ENCODE assay signal across 14 cellular contexts in genomic region chr13:46382224-46382623, GRCh38. TPM values are rescaled to one million over a fixed set of nuclear protein-coding genes. Genes with fewer than 3 reads are reported as not detected.
DNase-seq lines count a peak whose midpoint lies in the region; ATAC-seq, FAIRE-seq and TF ChIP-seq lines count a peak whose summit lies in the region.
"Had no signal": no experiment of that assay in that cellular context is flagged by ENCODE, and none has a peak within 500 bp of the region (broad histone marks: within the 10 kb centered on the region; RNA-seq: fewer than 3 reads in every experiment).

No MANE protein-coding gene starts in this region.

- DNase-seq in T-helper 17 cell = no peak
- DNase-seq in C1 segment of cervical spinal cord (lab: John Stamatoyannopoulos, UW) = no peak
- DNase-seq in H9 = no peak
- no peak for DNase-seq in T-cell
- DNase-seq in pancreas = no peak
- DNase-seq: activated CD8-positive, alpha-beta memory T cell treated with anti-CD3 and anti-CD28 coated beads, Interleukin-2, amount 50 U/mL, for 4 hours; NCI-H1436 treated with DMSO at 0.1 percent for 48 hours; SHP77 treated with DMSO at 0.1 percent for 48 hours; tibial artery had no signal

- no peak overlapping the region for H3K23ac ChIP-seq in H9 (ENCODE audit: insufficient read length, low read depth, low read length)

- ATAC-seq in GM18502 (IDR thresholded peaks at IDR 0.05; ENCODE audit: poor library complexity, unreplicated experiment) (peak; percentile 50), GM21529 (IDR thresholded peaks at IDR 0.05; ENCODE audit: unreplicated experiment) (peak; percentile 28), HG03354 (IDR thresholded peaks at IDR 0.05; ENCODE audit: poor library complexity, severe bottlenecking, unreplicated experiment) (peak; percentile 44), T-helper 17 cell (peak; percentile 34), T-cell (replicated peaks in 1 of 4) (no peak), pancreas (no peak)
- ATAC-seq: GM23338 had no signal

- no peak overlapping the region for H2AFZ ChIP-seq in H9 (ENCODE audit: low read length)
- H2AFZ ChIP-seq: GM23338 had no signal

- no peak overlapping the region for H3K27ac ChIP-seq in H9 (ENCODE audit: insufficient read length, low read depth, low read length)
- no peak overlapping the region for H3K27ac ChIP-seq in pancreas
- H3K27ac ChIP-seq: tibial artery had no signal

- TF ChIP-seq CTCF in H9 (conservative IDR thresholded peaks at IDR 0.05) = no peak
- no peak for TF ChIP-seq CTCF in pancreas (IDR thresholded peaks at IDR 0.05)

- POLR2A ChIA-PET in T-cell (lab: Charles Lee) = no interaction called here

- H3K14ac ChIP-seq in H9 (ENCODE audit: insufficient read depth, low read length) = no peak overlapping the region

- H3K56ac ChIP-seq in H9 (ENCODE audit: insufficient read length, low read depth, low read length) = no peak overlapping the region

- no peak overlapping the region for H4K91ac ChIP-seq in H9 (ENCODE audit: insufficient read length, low read depth, low read length)

- H2AK5ac ChIP-seq in H9 (ENCODE audit: insufficient read length, low read length) = no peak overlapping the region

- no peaks in the 10 kb centered on the region for H3K79me2 ChIP-seq in H9 (ENCODE audit: insufficient read depth, low read length)

- H4K8ac ChIP-seq in H9 (replicated peaks; ENCODE audit: insufficient read length, low read depth, low read length) = no peak overlapping the region

- H3K79me1 ChIP-seq in H9 (ENCODE audit: insufficient read depth, low read depth, low read length, poor library complexity, severe bottlenecking) = no peaks in the 10 kb centered on the region

- H2BK120ac ChIP-seq in H9 (ENCODE audit: low read depth, low read length, poor library complexity, severe bottlenecking) = no peak overlapping the region

- no peak overlapping the region for H3K4ac ChIP-seq in H9 (ENCODE audit: low read depth, low read length)

- H3K27me3 Mint-ChIP-seq in T-helper 17 cell (peaks cover 54% of the 10 kb centered on the region), H9 (ENCODE audit: low read depth) (peaks cover 40% of the 10 kb centered on the region), T-cell (peaks cover 24 to 34% of the 10 kb centered on the region in 2 donors)

- no peak overlapping the region for H3T11ph ChIP-seq in H9 (ENCODE audit: low read length)

- H3K4me3 Mint-ChIP-seq in T-helper 17 cell = no peak overlapping the region
- H3K4me3 Mint-ChIP-seq in H9 = no peak overlapping the region
- no peak overlapping the region for H3K4me3 Mint-ChIP-seq in T-cell
- H3K4me3 Mint-ChIP-seq: GM23338 had no signal

- no peaks in the 10 kb centered on the region for H3K9me3 Mint-ChIP-seq in H9
- no peaks in the 10 kb centered on the region for H3K9me3 Mint-ChIP-seq in T-cell
- H3K9me3 Mint-ChIP-seq: GM23338 had no signal

- H3K9me3 ChIP-seq in T-helper 17 cell (ENCODE audit: control insufficient read depth, low read length, poor library complexity, severe bottlenecking) = no peaks in the 10 kb centered on the region
- H3K9me3 ChIP-seq in H9 (ENCODE audit: control insufficient read depth, low read depth, low read length) = no peaks in the 10 kb centered on the region
- H3K9me3 ChIP-seq in pancreas = no peaks in the 10 kb centered on the region
- H3K9me3 ChIP-seq: tibial artery had no signal

- H3K36me3 ChIP-seq in pancreas = no peaks in the 10 kb centered on the region
- H3K36me3 ChIP-seq: tibial artery had no signal

- no peaks in the 10 kb centered on the region for H4K20me1 ChIP-seq in H9 (ENCODE audit: control insufficient read depth, insufficient read depth, insufficient read length)

- H2BK20ac ChIP-seq in H9 (ENCODE audit: low read depth, low read length, poor library complexity, severe bottlenecking) = no peak overlapping the region

- intact Hi-C loops in pancreas (cut with DNase I) = no loop called here

- H3K4me1 ChIP-seq in H9 (ENCODE audit: insufficient read depth, low read length) = peaks cover 2% of the 10 kb centered on the region; the same call in 1 of the 2 replicates
- H3K4me1 ChIP-seq in pancreas = no peaks in the 10 kb centered on the region

- no peak overlapping the region for H3K4me2 ChIP-seq in H9 (ENCODE audit: insufficient read depth, insufficient read length, low read length)
- H3K4me2 ChIP-seq: GM23338 had no signal

- H3K36me3 Mint-ChIP-seq in T-helper 17 cell (ENCODE audit: low read depth) (no peaks in the 10 kb centered on the region), H9 (ENCODE audit: insufficient read depth in 1 of 3, low read depth in 3 of 3) (no peaks in the 10 kb centered on the region), T-cell (no peaks in the 10 kb centered on the region)

- WGBS in H9 (ENCODE audit: extremely low coverage, insufficient read length, low lambda C conversion rate) = 100% methylated on average over 1 of the region's 3 CpGs
- WGBS in pancreas, 2 donors = 88% methylated on average over 3 of the region's 3 CpGs

- no peak for FAIRE-seq in pancreas (lab: Jason Lieb, UNC)

- H3K23me2 ChIP-seq in H9 (ENCODE audit: insufficient read length, low read depth, low read length, poor library complexity, severe bottlenecking) = peaks cover 13% of the 10 kb centered on the region

- CTCF ChIA-PET in T-cell (lab: Charles Lee) = no interaction called here

- H2BK12ac ChIP-seq in H9 (ENCODE audit: insufficient read length, low read depth, low read length) = no peak overlapping the region

- no peak overlapping the region for H4K5ac ChIP-seq in H9 (ENCODE audit: insufficient read length, low read depth, low read length)

- no peak overlapping the region for H3K18ac ChIP-seq in H9 (ENCODE audit: insufficient read length, low read depth, low read length)

- H3K27me3 ChIP-seq in H9 (ENCODE audit: insufficient read depth, low read length) (peaks cover 9% of the 10 kb centered on the region; the same call in 1 of the 2 replicates), pancreas (peaks cover 0 to 4% (median 2%) of the 10 kb centered on the region in 4 donors)

- no peak overlapping the region for H2BK5ac ChIP-seq in H9 (ENCODE audit: insufficient read length, low read length)

- H2BK15ac ChIP-seq in H9 (ENCODE audit: low read depth, low read length) = no peak overlapping the region

- no peak overlapping the region for H3K9ac ChIP-seq in H9 (ENCODE audit: extremely low read depth, insufficient read length, low read length)

- H3K4me1 Mint-ChIP-seq in T-helper 17 cell = peaks cover 3% of the 10 kb centered on the region
- H3K4me1 Mint-ChIP-seq in H9 = peaks cover 7 to 8% of the 10 kb centered on the region in 2 experiments
- peaks cover 0 to 13% (median 9%) of the 10 kb centered on the region in 3 donors for H3K4me1 Mint-ChIP-seq in T-cell

- no peak overlapping the region for H3K4me3 ChIP-seq in pancreas
- H3K4me3 ChIP-seq: GM23338, tibial artery had no signal

- H3K27ac Mint-ChIP-seq in T-helper 17 cell (peak overlapping the region; percentile 49), H9 (no peak overlapping the region; a peak in 1 of 7 replicates), T-cell (no peak overlapping the region)
- H3K27ac Mint-ChIP-seq: GM23338 had no signal

RNA-seq across cellular contexts. Expression of gene RUBCNL, which starts 4.8 kb away (rescaled TPM):
- total RNA-seq in T-helper 17 cell (1 to 10 TPM in 1 of 2 donors, under 1 TPM in 1; 0.13 to 5.8 TPM), H9 (2021) (0.94 and 1.4 TPM in 2 replicates), T-cell (10 to 100 TPM in 1 of 5 donors, 1 to 10 TPM in 4; 1.4 to 11.7 (median 2.2) TPM), pancreas (1 to 10 TPM in 2 of 6 donors, under 1 TPM in 4; 0.46 to 3.2 (median 0.68) TPM)
- 1 to 10 TPM in 1 of 2 donors, under 1 TPM in 1; 0.91 to 1.2 TPM for polyA plus RNA-seq in pancreas
- total RNA-seq: glomerular endothelial cell had no signal

Comparison
In these comparisons a context has a peak if more than half of its experiments do, and no peak if none do; other contexts are left out.
1. ATAC-seq: peak in GM18502 (single experiment), GM21529 (single experiment), HG03354 (single experiment) and T-helper 17 cell (single experiment); none in T-cell (0 of 4) and pancreas (0 of 4).